ENCODE assay signal across 2 cellular contexts in genomic region chr3:184352149-184352785, GRCh38.
TF ChIP-seq lines count a peak whose summit lies in the region.

No MANE protein-coding gene starts in this region.

TF ChIP-seq in liver, 16 proteins besides CTCF, POLR2A, EP300 and RAD21:
- TF ChIP-seq NR2F2 (IDR thresholded peaks at IDR 0.05) (no peak), TAF1 (conservative IDR thresholded peaks at IDR 0.05) (no peak), EGR1 (IDR thresholded peaks at IDR 0.05; ENCODE audit: low read depth in 2 of 2) (no peak), RXRA (IDR thresholded peaks at IDR 0.05) (peak; percentile 51 to 57), FOXA2 (IDR thresholded peaks at IDR 0.05) (no peak), HNF4G (IDR thresholded peaks at IDR 0.05) (peak; percentile 67), YY1 (IDR thresholded peaks at IDR 0.05) (no peak), GABPA (IDR thresholded peaks at IDR 0.05 in 1 of 2, conservative IDR thresholded peaks at IDR 0.05 in 1 of 2) (no peak), HNF4A (conservative IDR thresholded peaks at IDR 0.05) (peak; percentile 88 to 90), JUND (IDR thresholded peaks at IDR 0.05) (peak in 1 of 2 donors; percentile 58), SP1 (IDR thresholded peaks at IDR 0.05) (peak; percentile 87), FOXA1 (IDR thresholded peaks at IDR 0.05) (no peak)
- TF ChIP-seq, protein P1, sequence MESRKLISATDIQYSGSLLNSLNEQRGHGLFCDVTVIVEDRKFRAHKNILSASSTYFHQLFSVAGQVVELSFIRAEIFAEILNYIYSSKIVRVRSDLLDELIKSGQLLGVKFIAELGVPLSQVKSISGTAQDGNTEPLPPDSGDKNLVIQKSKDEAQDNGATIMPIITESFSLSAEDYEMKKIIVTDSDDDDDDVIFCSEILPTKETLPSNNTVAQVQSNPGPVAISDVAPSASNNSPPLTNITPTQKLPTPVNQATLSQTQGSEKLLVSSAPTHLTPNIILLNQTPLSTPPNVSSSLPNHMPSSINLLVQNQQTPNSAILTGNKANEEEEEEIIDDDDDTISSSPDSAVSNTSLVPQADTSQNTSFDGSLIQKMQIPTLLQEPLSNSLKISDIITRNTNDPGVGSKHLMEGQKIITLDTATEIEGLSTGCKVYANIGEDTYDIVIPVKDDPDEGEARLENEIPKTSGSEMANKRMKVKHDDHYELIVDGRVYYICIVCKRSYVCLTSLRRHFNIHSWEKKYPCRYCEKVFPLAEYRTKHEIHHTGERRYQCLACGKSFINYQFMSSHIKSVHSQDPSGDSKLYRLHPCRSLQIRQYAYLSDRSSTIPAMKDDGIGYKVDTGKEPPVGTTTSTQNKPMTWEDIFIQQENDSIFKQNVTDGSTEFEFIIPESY (IDR thresholded peaks at IDR 0.05): no peak
- TF ChIP-seq, protein P2, sequence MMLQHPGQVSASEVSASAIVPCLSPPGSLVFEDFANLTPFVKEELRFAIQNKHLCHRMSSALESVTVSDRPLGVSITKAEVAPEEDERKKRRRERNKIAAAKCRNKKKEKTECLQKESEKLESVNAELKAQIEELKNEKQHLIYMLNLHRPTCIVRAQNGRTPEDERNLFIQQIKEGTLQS (IDR thresholded peaks at IDR 0.05): no peak
- TF ChIP-seq, protein P3, sequence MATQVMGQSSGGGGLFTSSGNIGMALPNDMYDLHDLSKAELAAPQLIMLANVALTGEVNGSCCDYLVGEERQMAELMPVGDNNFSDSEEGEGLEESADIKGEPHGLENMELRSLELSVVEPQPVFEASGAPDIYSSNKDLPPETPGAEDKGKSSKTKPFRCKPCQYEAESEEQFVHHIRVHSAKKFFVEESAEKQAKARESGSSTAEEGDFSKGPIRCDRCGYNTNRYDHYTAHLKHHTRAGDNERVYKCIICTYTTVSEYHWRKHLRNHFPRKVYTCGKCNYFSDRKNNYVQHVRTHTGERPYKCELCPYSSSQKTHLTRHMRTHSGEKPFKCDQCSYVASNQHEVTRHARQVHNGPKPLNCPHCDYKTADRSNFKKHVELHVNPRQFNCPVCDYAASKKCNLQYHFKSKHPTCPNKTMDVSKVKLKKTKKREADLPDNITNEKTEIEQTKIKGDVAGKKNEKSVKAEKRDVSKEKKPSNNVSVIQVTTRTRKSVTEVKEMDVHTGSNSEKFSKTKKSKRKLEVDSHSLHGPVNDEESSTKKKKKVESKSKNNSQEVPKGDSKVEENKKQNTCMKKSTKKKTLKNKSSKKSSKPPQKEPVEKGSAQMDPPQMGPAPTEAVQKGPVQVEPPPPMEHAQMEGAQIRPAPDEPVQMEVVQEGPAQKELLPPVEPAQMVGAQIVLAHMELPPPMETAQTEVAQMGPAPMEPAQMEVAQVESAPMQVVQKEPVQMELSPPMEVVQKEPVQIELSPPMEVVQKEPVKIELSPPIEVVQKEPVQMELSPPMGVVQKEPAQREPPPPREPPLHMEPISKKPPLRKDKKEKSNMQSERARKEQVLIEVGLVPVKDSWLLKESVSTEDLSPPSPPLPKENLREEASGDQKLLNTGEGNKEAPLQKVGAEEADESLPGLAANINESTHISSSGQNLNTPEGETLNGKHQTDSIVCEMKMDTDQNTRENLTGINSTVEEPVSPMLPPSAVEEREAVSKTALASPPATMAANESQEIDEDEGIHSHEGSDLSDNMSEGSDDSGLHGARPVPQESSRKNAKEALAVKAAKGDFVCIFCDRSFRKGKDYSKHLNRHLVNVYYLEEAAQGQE (IDR thresholded peaks at IDR 0.05): no peak
- TF ChIP-seq, protein P4, sequence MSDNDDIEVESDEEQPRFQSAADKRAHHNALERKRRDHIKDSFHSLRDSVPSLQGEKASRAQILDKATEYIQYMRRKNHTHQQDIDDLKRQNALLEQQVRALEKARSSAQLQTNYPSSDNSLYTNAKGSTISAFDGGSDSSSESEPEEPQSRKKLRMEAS (IDR thresholded peaks at IDR 0.05): no peak

TF ChIP-seq in HepG2, 621 proteins besides CTCF, POLR2A, EP300 and RAD21:
- TF ChIP-seq KLF13 (CRISPR knock-in tag; IDR thresholded peaks at IDR 0.05) (no peak), ZNF281 (CRISPR knock-in tag; IDR thresholded peaks at IDR 0.05; ENCODE audit: borderline replicate concordance) (no peak), ZFP90 (CRISPR knock-in tag; IDR thresholded peaks at IDR 0.05; ENCODE audit: borderline replicate concordance) (no peak), ZNF333 (CRISPR knock-in tag; IDR thresholded peaks at IDR 0.05; ENCODE audit: borderline replicate concordance) (no peak), HOXA3 (CRISPR knock-in tag; IDR thresholded peaks at IDR 0.05) (no peak), GTF3A (CRISPR knock-in tag; conservative IDR thresholded peaks at IDR 0.05) (no peak), CC2D1A (CRISPR knock-in tag; IDR thresholded peaks at IDR 0.05) (no peak), MBD4 (IDR thresholded peaks at IDR 0.05; ENCODE audit: borderline replicate concordance, low read length) (no peak), ZNF34 (CRISPR knock-in tag; IDR thresholded peaks at IDR 0.05; ENCODE audit: borderline replicate concordance) (no peak)
- TF ChIP-seq, protein P5, sequence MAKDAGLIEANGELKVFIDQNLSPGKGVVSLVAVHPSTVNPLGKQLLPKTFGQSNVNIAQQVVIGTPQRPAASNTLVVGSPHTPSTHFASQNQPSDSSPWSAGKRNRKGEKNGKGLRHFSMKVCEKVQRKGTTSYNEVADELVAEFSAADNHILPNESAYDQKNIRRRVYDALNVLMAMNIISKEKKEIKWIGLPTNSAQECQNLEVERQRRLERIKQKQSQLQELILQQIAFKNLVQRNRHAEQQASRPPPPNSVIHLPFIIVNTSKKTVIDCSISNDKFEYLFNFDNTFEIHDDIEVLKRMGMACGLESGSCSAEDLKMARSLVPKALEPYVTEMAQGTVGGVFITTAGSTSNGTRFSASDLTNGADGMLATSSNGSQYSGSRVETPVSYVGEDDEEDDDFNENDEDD (CRISPR knock-in tag; IDR thresholded peaks at IDR 0.05; ENCODE audit: borderline replicate concordance): no peak
- TF ChIP-seq, protein P6, sequence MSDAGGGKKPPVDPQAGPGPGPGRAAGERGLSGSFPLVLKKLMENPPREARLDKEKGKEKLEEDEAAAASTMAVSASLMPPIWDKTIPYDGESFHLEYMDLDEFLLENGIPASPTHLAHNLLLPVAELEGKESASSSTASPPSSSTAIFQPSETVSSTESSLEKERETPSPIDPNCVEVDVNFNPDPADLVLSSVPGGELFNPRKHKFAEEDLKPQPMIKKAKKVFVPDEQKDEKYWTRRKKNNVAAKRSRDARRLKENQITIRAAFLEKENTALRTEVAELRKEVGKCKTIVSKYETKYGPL (CRISPR knock-in tag; IDR thresholded peaks at IDR 0.05): no peak
- TF ChIP-seq, protein P7, sequence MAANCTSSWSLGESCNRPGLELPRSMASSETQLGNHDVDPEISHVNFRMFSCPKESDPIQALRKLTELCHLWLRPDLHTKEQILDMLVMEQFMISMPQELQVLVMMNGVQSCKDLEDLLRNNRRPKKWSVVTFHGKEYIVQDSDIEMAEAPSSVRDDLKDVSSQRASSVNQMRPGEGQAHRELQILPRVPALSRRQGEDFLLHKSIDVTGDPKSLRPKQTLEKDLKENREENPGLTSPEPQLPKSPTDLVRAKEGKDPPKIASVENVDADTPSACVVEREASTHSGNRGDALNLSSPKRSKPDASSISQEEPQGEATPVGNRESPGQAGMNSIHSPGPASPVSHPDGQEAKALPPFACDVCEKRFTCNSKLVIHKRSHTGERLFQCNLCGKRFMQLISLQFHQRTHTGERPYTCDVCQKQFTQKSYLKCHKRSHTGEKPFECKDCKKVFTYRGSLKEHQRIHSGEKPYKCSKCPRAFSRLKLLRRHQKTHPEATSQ (CRISPR knock-in tag; IDR thresholded peaks at IDR 0.05; ENCODE audit: borderline replicate concordance): no peak
